In genomic region chr1:173779946-173780345, GRCh38 we compare ENCODE assay signal across 23 cellular contexts.
"Had no signal": no experiment of that assay in that cellular context is flagged by ENCODE, and none has a peak within 500 bp of the region (broad histone marks: within the 10 kb centered on the region; RNA-seq: fewer than 3 reads in every experiment).

No MANE protein-coding gene starts in this region.

- FAIRE-seq: endometrium, urothelium cell line had no signal

- H3K27ac ChIP-seq: gastrocnemius medialis, heart right ventricle, ovary, suprapubic skin, thyroid gland had no signal

- H3K27ac Mint-ChIP-seq: mesothelial cell of epicardium, type B pancreatic cell had no signal

- H3K4me3 ChIP-seq: gastrocnemius medialis, heart right ventricle, ovary, smooth muscle cell, suprapubic skin, thyroid gland had no signal

- H3K27me3 ChIP-seq: gastrocnemius medialis, heart right ventricle, ovary, suprapubic skin, thyroid gland had no signal

- DNase-seq: effector memory CD4-positive, alpha-beta T cell; gastrocnemius medialis; heart right ventricle; hypothalamus; islet precursor cell; natural killer cell; nucleus accumbens; ovary; right cardiac atrium; stimulated activated CD4-positive, alpha-beta T cell treated with anti-CD3 and anti-CD28 coated beads, Interleukin-2, amount 100 ng/mL, for 48 hours; stimulated activated CD8-positive, alpha-beta memory T cell treated with anti-CD3 and anti-CD28 coated beads, Interleukin-4, amount 100 ng/mL, for 48 hours; stimulated activated naive CD8-positive, alpha-beta T cell treated with anti-CD3 and anti-CD28 coated beads, Interleukin-15, Interleukin-2, amounts not matched to agents 100 U/mL and 50 U/mL, for 24 hours; thyroid gland had no signal

- H3K9me3 ChIP-seq: gastrocnemius medialis, ovary, suprapubic skin, thyroid gland had no signal

- H3K4me3 Mint-ChIP-seq: mesothelial cell of epicardium; natural killer cell; neural crest cell; stimulated activated effector memory CD8-positive, alpha-beta T cell treated with anti-CD3 and anti-CD28 coated beads, Interleukin-12 subunit alpha, Interleukin-12 subunit beta, amount 100 ng/mL, for 72 hours; type B pancreatic cell had no signal

- H3K4me1 Mint-ChIP-seq: mesothelial cell of epicardium; neural crest cell; stimulated activated effector memory CD8-positive, alpha-beta T cell treated with anti-CD3 and anti-CD28 coated beads, Interleukin-12 subunit alpha, Interleukin-12 subunit beta, amount 100 ng/mL, for 72 hours had no signal

- ATAC-seq: esophagus mucosa; gastrocnemius medialis; heart right ventricle; left lobe of liver; natural killer cell; right cardiac atrium; stimulated activated effector memory CD8-positive, alpha-beta T cell treated with anti-CD3 and anti-CD28 coated beads, Interleukin-12 subunit alpha, Interleukin-12 subunit beta, amount 100 ng/mL, for 72 hours; stimulated activated naive CD8-positive, alpha-beta T cell treated with anti-CD3 and anti-CD28 coated beads, Interleukin-15, Interleukin-2, amounts not matched to agents 100 U/mL and 50 U/mL, for 24 hours had no signal

- H3K9me3 Mint-ChIP-seq: natural killer cell; neural crest cell; stimulated activated effector memory CD8-positive, alpha-beta T cell treated with anti-CD3 and anti-CD28 coated beads, Interleukin-12 subunit alpha, Interleukin-12 subunit beta, amount 100 ng/mL, for 72 hours; type B pancreatic cell had no signal

- H3K27me3 Mint-ChIP-seq: type B pancreatic cell had no signal

- H3K36me3 ChIP-seq: ovary had no signal

- H3K4me1 ChIP-seq: gastrocnemius medialis, heart right ventricle, suprapubic skin, thyroid gland had no signal
